8 cellular contexts compared by ENCODE assay signal in the genomic region with DNA sequence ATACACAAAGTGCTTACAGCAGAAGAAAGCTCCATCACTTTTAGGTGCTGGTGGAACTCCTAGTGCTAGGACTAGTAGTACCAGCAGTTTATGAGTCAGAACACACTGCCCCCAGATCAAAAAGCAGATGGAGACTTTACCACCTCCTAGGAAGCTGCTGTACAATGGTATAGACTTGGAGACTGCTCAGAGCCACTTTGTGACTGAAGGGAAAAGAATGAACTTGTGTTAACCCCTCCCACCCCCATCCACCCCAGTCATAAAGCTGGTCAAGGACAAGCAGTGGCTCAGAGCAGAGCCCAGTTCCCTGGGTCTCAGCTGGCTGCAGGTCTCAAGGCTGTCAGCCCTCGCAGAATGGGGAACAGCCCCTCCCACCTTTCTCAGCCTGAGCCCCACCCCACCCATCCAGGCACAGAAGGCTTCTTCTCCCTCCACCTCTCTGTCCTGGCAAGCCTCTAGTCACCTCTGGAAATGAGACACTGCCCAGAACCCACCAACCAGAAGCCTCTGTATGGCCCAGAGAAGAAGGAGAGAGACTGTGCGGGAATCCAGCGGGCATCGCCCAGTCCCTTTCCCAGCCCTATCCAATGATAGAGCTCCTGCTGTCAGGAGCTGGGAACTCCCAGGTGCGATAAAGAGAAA. TPM values are rescaled to one million over a fixed set of nuclear protein-coding genes. Genes with fewer than 3 reads are reported as not detected.
A peak's percentile ranks its signal among the peaks of the same experiment; 100 is the strongest.
DNase-seq lines count a peak whose midpoint lies in the region; TF ChIP-seq lines count a peak whose summit lies in the region.

No MANE protein-coding gene starts in this region.

- H3K4me3 ChIP-seq in Peyer's patch (no peak overlapping the region), fibroblast of mammary gland (ENCODE audit: control insufficient read depth, low read depth, low read length) (peak overlapping the region; percentile 13), retinal pigment epithelial cell (ENCODE audit: low read length) (no peak overlapping the region), Karpas-422 (ENCODE audit: low read length) (no peak overlapping the region)

- no peak overlapping the region for H3K4me2 ChIP-seq in Karpas-422 (ENCODE audit: low read depth, low read length, poor library complexity, severe bottlenecking)

- H3K27me3 ChIP-seq in Peyer's patch (no peaks in the 10 kb centered on the region), Karpas-422 (ENCODE audit: low read length) (no peaks in the 10 kb centered on the region)

- H3K9ac ChIP-seq in Karpas-422 (ENCODE audit: low read length), result no peak overlapping the region

- peak; percentile 38 for DNase-seq in ELF-1 (ENCODE audit: low read depth, low spot score)
- peak in 2 of 3 donors; percentile 71 to 76 for DNase-seq in Peyer's patch
- DNase-seq in fibroblast of mammary gland (ENCODE audit: low read depth), result peak; percentile 96
- DNase-seq in retinal pigment epithelial cell (ENCODE audit: low read depth), result peak; percentile 65
- DNase-seq in Karpas-422, result no peak
- DNase-seq in stimulated activated CD4-positive, alpha-beta T cell treated with anti-CD3 and anti-CD28 coated beads, Interleukin-15, amount 100 ng/mL, for 24 hours, result no peak
- DNase-seq in central memory CD4-positive, alpha-beta T cell, result no peak
- DNase-seq in NAMALWA (ENCODE audit: low spot score), result no peak

- H3K36me3 ChIP-seq in Peyer's patch (no peaks in the 10 kb centered on the region), Karpas-422 (ENCODE audit: insufficient read depth, low read length) (no peaks in the 10 kb centered on the region)

- H3K9me2 ChIP-seq in Karpas-422 (replicated peaks; ENCODE audit: insufficient read depth, low read length), result no peaks in the 10 kb centered on the region

- peak overlapping the region in 2 of 4 donors; percentile 64 to 79 for H3K27ac ChIP-seq in Peyer's patch
- no peak overlapping the region for H3K27ac ChIP-seq in Karpas-422 (ENCODE audit: low read length)

- TF ChIP-seq POLR2A in Peyer's patch (IDR thresholded peaks at IDR 0.05), result peak in 1 of 2 donors; percentile 42

- H2AFZ ChIP-seq in Karpas-422 (ENCODE audit: low read length), result no peak overlapping the region

- H3K9me3 ChIP-seq in Peyer's patch (no peaks in the 10 kb centered on the region), Karpas-422 (ENCODE audit: low read length) (peaks cover 6% of the 10 kb centered on the region)

- H3K4me1 ChIP-seq in Peyer's patch (peaks cover 3 to 56% (median 12%) of the 10 kb centered on the region in 4 donors), Karpas-422 (ENCODE audit: low read length) (peaks cover 26% of the 10 kb centered on the region)

- TF ChIP-seq CTCF in Peyer's patch (IDR thresholded peaks at IDR 0.05) (no peak), fibroblast of mammary gland (conservative IDR thresholded peaks at IDR 0.05; ENCODE audit: control insufficient read depth, insufficient read depth, low read depth, low read length) (no peak), retinal pigment epithelial cell (conservative IDR thresholded peaks at IDR 0.05; ENCODE audit: low read depth, low read length) (no peak)

- H4K20me1 ChIP-seq in Karpas-422 (ENCODE audit: insufficient read depth, low read depth, low read length), result peaks cover 62% of the 10 kb centered on the region

- no peaks in the 10 kb centered on the region for H3K79me2 ChIP-seq in Karpas-422 (ENCODE audit: low read length)

RNA-seq across cellular contexts. Expression of a gene that starts 23.8 kb away (rescaled TPM):
- 100 to 1,000 TPM in 3 of 4 donors, 10 to 100 TPM in 1; 58.0 to 149 (median 110) TPM for total RNA-seq in Peyer's patch
- total RNA-seq in Karpas-422 (2014; rRNA removed; shearing (Covaris generic); ENCODE audit: low replicate concordance), result 8.3 and 10.9 TPM in 2 replicates

Comparison
In these comparisons a context has a peak if more than half of its experiments do, and no peak if none do; other contexts are left out.
1. DNase-seq: peak in ELF-1 (single experiment), Peyer's patch (2 of 3), fibroblast of mammary gland (single experiment) and retinal pigment epithelial cell (single experiment); none in Karpas-422 (single experiment), stimulated activated CD4-positive, alpha-beta T cell treated with anti-CD3 and anti-CD28 coated beads, Interleukin-15, amount 100 ng/mL, for 24 hours (single experiment), central memory CD4-positive, alpha-beta T cell (single experiment) and NAMALWA (single experiment).